In genomic region chr5:109253262-109253661, GRCh38 we compare ENCODE assay signal across 1 cellular context.
TF ChIP-seq lines count a peak whose summit lies in the region.

No MANE protein-coding gene starts in this region.

TF ChIP-seq in K562, 482 proteins besides CTCF, POLR2A, EP300 and RAD21 (continued from another document):
- TF ChIP-seq ARID4B (CRISPR knock-in tag; IDR thresholded peaks at IDR 0.05) (no peak), TBL1XR1 (IDR thresholded peaks at IDR 0.05; ENCODE audit: low read length in 2 of 2) (no peak), ZNF592 (IDR thresholded peaks at IDR 0.05) (no peak), CEBPG (CRISPR knock-in tag; IDR thresholded peaks at IDR 0.05) (no peak), CEBPG (tag; conservative IDR thresholded peaks at IDR 0.05 in 1 of 2, IDR thresholded peaks at IDR 0.05 in 1 of 2) (0 out of 4 replicates have a peak, but pooled peaks of 1 of the 2 experiments have one; percentile 8), CEBPB (tag; IDR thresholded peaks at IDR 0.05) (peak; percentile 64; the same call in 1 of the 2 replicates), ZFX (CRISPR knock-in tag; IDR thresholded peaks at IDR 0.05) (no peak), TFAP4 (CRISPR knock-in tag; IDR thresholded peaks at IDR 0.05; ENCODE audit: borderline replicate concordance) (no peak), ATF4 (CRISPR knock-in tag; IDR thresholded peaks at IDR 0.05) (no peak), ZKSCAN8 (CRISPR knock-in tag; IDR thresholded peaks at IDR 0.05) (no peak), IRF9 (tag; IDR thresholded peaks at IDR 0.05) (0 out of 2 replicates have a peak, but pooled peaks have one; percentile 22), GABPB2 (CRISPR knock-in tag; conservative IDR thresholded peaks at IDR 0.05) (no peak), CREB5 (CRISPR knock-in tag; IDR thresholded peaks at IDR 0.05) (no peak), FIP1L1 (IDR thresholded peaks at IDR 0.05; ENCODE audit: low read depth, low read length, poor library complexity, severe bottlenecking) (no peak), RBFOX2 (IDR thresholded peaks at IDR 0.05; ENCODE audit: low read depth, low read length) (no peak), GTF2E2 (tag; IDR thresholded peaks at IDR 0.05) (no peak), ZBTB40 (IDR thresholded peaks at IDR 0.05) (no peak), ZBTB40 (CRISPR knock-in tag; IDR thresholded peaks at IDR 0.05) (no peak), ZBTB7A (IDR thresholded peaks at IDR 0.05; ENCODE audit: borderline replicate concordance, control insufficient read depth, low read depth, low read length) (no peak), SREBF2 (CRISPR knock-in tag; IDR thresholded peaks at IDR 0.05) (no peak), ZNF311 (CRISPR knock-in tag; IDR thresholded peaks at IDR 0.05) (no peak), PRPF4 (IDR thresholded peaks at IDR 0.05; ENCODE audit: insufficient read depth, low read depth, low read length, poor library complexity, severe bottlenecking) (no peak)
